ENCODE assay signal across 8 cellular contexts in the genomic region with DNA sequence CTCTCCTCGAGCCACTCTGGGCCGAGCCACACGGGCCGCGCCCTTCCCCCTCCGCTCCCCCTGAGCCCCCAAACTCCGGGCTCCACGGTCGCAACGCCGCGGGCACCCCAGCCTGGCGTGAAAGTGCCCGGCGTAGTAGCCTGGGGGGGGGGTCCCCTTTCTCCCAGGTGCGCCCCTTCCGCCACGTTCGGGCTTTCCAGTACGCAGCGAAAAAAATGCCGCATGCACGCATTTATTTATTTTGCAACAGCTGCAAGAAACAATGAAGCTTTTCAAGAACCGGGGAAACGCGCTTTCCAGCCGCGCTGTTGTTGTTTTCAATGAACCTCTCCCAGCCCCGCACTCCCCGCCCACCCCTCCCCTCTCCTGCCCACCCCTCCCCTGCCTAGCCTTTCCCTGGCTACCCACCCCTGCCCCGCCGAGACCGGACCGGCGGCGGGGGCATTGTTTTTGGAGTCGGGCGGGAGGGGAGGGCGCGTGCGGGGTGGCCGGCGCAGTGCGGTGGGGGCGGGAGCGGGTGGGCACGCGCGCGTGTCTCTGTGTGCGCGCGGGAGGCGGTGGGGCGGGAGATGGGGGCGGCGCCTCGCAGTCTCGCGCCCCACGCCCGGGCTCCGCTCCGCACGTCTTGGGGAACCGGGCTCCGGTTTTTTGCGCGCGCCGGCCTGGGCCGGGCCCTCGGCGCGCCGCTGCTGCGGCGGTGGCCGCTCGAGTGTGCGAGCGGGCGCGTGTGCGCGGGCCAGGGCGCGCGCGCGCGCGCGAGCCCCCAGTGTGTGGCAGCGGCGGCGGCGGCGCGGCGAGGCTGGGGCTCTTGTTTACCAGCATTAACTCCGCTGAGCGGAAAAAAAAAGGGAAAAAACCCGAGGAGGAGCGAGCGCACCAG. TPM values are rescaled to one million over a fixed set of nuclear protein-coding genes. Genes with fewer than 3 reads are reported as not detected.
DNase-seq lines count a peak whose midpoint lies in the region; ATAC-seq, FAIRE-seq and TF ChIP-seq lines count a peak whose summit lies in the region.

A gene (plus strand): TSS at position 766 of the 880 bp plus-strand sequence. CDS start 1,043 bp downstream, outside the sequence.

- no peak for FAIRE-seq in HTR-8/SVneo (lab: Jason Lieb, UNC)

- peaks cover 6% of the 10 kb centered on the region for H3K4me1 ChIP-seq in CD8-positive, alpha-beta memory T cell (ENCODE audit: insufficient read depth, low read length)
- peaks cover 27% of the 10 kb centered on the region for H3K4me1 ChIP-seq in OCI-LY7 (ENCODE audit: insufficient read depth, low read length, poor library complexity, severe bottlenecking)

- peak within 1 kb of the TSS; percentile 72 to 86 (median 84) for H3K4me3 Mint-ChIP-seq in CD8-positive, alpha-beta memory T cell

- H3K27me3 Mint-ChIP-seq in CD8-positive, alpha-beta memory T cell, result peaks cover 34 to 57% of the 10 kb centered on the region in 2 donors

- peak within 1 kb of the TSS; percentile 67 for H3K4me3 ChIP-seq in CD8-positive, alpha-beta memory T cell (ENCODE audit: low read length)
- peak within 1 kb of the TSS; percentile 84 for H3K4me3 ChIP-seq in OCI-LY7 (ENCODE audit: low read depth, low read length, poor library complexity, severe bottlenecking)
- peak within 1 kb of the TSS; percentile 92 for H3K4me3 ChIP-seq in epithelial cell of proximal tubule (ENCODE audit: low read depth, low read length)

- H3K27ac ChIP-seq in CD8-positive, alpha-beta memory T cell (ENCODE audit: low read depth, low read length), result no peak within 1 kb of the TSS
- H3K27ac ChIP-seq in OCI-LY7 (ENCODE audit: low read depth, low read length, poor library complexity, severe bottlenecking), result peak within 1 kb of the TSS; percentile 71

- POLR2A ChIA-PET in CD8-positive, alpha-beta memory T cell (lab: Charles Lee), result interaction anchor here (1.8 kb wide), 1 partner anchor 205 kb away, joined by 4 read pairs; no protein-coding TSS in a partner anchor
- POLR2A ChIA-PET in OCI-LY7 (lab: Charles Lee), result interaction anchor here (0.6 to 1.1 kb wide), 4 partner anchors 202 to 428 kb away, joined by 3 to 6 read pairs (median 4); no protein-coding TSS in a partner anchor

- peaks cover 24 to 27% (median 24%) of the 10 kb centered on the region in 3 donors for H3K4me1 Mint-ChIP-seq in CD8-positive, alpha-beta memory T cell

- peaks cover 0 to 12% (median 8%) of the 10 kb centered on the region in 5 donors for H3K9me3 Mint-ChIP-seq in CD8-positive, alpha-beta memory T cell

- peaks cover 19% of the 10 kb centered on the region for H4K20me1 ChIP-seq in OCI-LY7 (ENCODE audit: insufficient read depth, low read length)

- peaks cover 10% of the 10 kb centered on the region for H3K27me3 ChIP-seq in CD8-positive, alpha-beta memory T cell (ENCODE audit: insufficient read depth, low read length, poor library complexity, severe bottlenecking)

- peak within 1 kb of the TSS in 4 of 8 donors; percentile 70 to 90 (median 82) for H3K27ac Mint-ChIP-seq in CD8-positive, alpha-beta memory T cell

- DNase-seq in CD8-positive, alpha-beta memory T cell, result peak; percentile 59 to 94 (median 79)
- DNase-seq in HTR-8/SVneo (ENCODE audit: insufficient read length, low spot score) (peak; percentile 74), OCI-LY7 (ENCODE audit: low spot score) (peak; percentile 94), activated T-cell treated with anti-CD3 and anti-CD28 coated beads for 4 hours (peak; percentile 78), epithelial cell of proximal tubule (ENCODE audit: low read depth) (no peak), mucosa of gallbladder (ENCODE audit: low spot score) (peak; percentile 88)
- peak; percentile 50 to 70 for DNase-seq in stimulated activated CD8-positive, alpha-beta memory T cell treated with anti-CD3 and anti-CD28 coated beads, Interleukin-4, amount 100 ng/mL, for 1 hour (ENCODE audit: low read depth in 2 of 2, low spot score in 1 of 2)

- ATAC-seq in GM21360 (IDR thresholded peaks at IDR 0.05; ENCODE audit: unreplicated experiment), result peak; percentile 71

- BruUV-seq in OCI-LY7 (replicated peaks; lab: Mats Ljungman, UMichigan), result no TSS peak

- H2AFZ ChIP-seq in OCI-LY7 (ENCODE audit: low read length), result peak within 1 kb of the TSS; percentile 97

- H3K36me3 Mint-ChIP-seq in CD8-positive, alpha-beta memory T cell, result peaks cover 0 to 4% (median 0%) of the 10 kb centered on the region in 3 donors

- TF ChIP-seq CTCF in OCI-LY7 (conservative IDR thresholded peaks at IDR 0.05; ENCODE audit: low read length) (0 out of 2 replicates have a peak, but pooled peaks have one; percentile 6), epithelial cell of proximal tubule (conservative IDR thresholded peaks at IDR 0.05; ENCODE audit: low read depth, low read length) (peak; percentile 20)

- H3K9me2 ChIP-seq in OCI-LY7 (ENCODE audit: insufficient read depth, low read length), result no peaks in the 10 kb centered on the region

- H3K9me3 ChIP-seq in CD8-positive, alpha-beta memory T cell (ENCODE audit: low read length), result no peaks in the 10 kb centered on the region
- no peaks in the 10 kb centered on the region for H3K9me3 ChIP-seq in OCI-LY7 (ENCODE audit: low read length)

- H3K4me2 ChIP-seq in OCI-LY7 (ENCODE audit: low read length), result peak within 1 kb of the TSS; percentile 77

- H3K36me3 ChIP-seq in CD8-positive, alpha-beta memory T cell (ENCODE audit: insufficient read depth, low read length), result no peaks in the 10 kb centered on the region
- H3K36me3 ChIP-seq in OCI-LY7 (ENCODE audit: insufficient read depth, low read length), result no peaks in the 10 kb centered on the region

- intact Hi-C loops in OCI-LY7 (cut with micrococcal nuclease; ENCODE audit: unreplicated experiment), result loop anchor here (1.0 to 10.0 kb wide), 7 partner anchors 48 to 1954 kb away; a partner anchor contains a TSS

- H3K79me2 ChIP-seq in OCI-LY7 (ENCODE audit: insufficient read depth, low read depth, low read length), result peaks cover 7% of the 10 kb centered on the region; the same call in 1 of the 2 replicates

- CTCF ChIA-PET in CD8-positive, alpha-beta memory T cell (lab: Charles Lee), result interaction anchor here (1.6 to 2.2 kb wide), 2 partner anchors 12 to 124 kb away, joined by 5 to 6 read pairs; no protein-coding TSS in a partner anchor
- CTCF ChIA-PET in OCI-LY7 (lab: Charles Lee; ENCODE audit: unreplicated experiment), result no interaction called here

RNA-seq across cellular contexts. Expression of the gene that starts here (rescaled TPM):
- total RNA-seq in CD8-positive, alpha-beta memory T cell, result 10 to 100 TPM; 10.9 to 11.3 TPM
- 2.1 TPM for polyA plus RNA-seq in CD8-positive, alpha-beta memory T cell
- 26.5 and 27.6 TPM in 2 replicates for total RNA-seq in OCI-LY7 (2014; rRNA removed; shearing (Covaris generic))
- 28.9 and 29.1 TPM in 2 replicates for total RNA-seq in OCI-LY7 (2022)
- 14.5 and 29.9 TPM in 2 replicates for total RNA-seq in epithelial cell of proximal tubule
- total RNA-seq in mucosa of gallbladder, result 46.9 TPM
